1 cellular context compared by ENCODE assay signal in genomic region chr2:43051316-43051715, GRCh38.
TF ChIP-seq lines count a peak whose summit lies in the region.

No MANE protein-coding gene starts in this region.

TF ChIP-seq in SK-N-SH, 30 proteins besides CTCF, POLR2A, EP300 and RAD21 (continued from another document):
- TF ChIP-seq, protein P1, sequence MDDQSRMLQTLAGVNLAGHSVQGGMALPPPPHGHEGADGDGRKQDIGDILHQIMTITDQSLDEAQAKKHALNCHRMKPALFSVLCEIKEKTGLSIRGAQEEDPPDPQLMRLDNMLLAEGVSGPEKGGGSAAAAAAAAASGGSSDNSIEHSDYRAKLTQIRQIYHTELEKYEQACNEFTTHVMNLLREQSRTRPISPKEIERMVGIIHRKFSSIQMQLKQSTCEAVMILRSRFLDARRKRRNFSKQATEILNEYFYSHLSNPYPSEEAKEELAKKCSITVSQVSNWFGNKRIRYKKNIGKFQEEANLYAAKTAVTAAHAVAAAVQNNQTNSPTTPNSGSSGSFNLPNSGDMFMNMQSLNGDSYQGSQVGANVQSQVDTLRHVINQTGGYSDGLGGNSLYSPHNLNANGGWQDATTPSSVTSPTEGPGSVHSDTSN (IDR thresholded peaks at IDR 0.05): peak; percentile 63
- TF ChIP-seq FOSL2 (IDR thresholded peaks at IDR 0.05; ENCODE audit: borderline replicate concordance, low read depth): peak; percentile 87
- TF ChIP-seq MXI1 (IDR thresholded peaks at IDR 0.05; ENCODE audit: low read depth, low read length): no peak
- no peak for TF ChIP-seq RCOR1 (IDR thresholded peaks at IDR 0.05; ENCODE audit: low read length)
- TF ChIP-seq ELF1 (IDR thresholded peaks at IDR 0.05): no peak
- TF ChIP-seq, protein P2, sequence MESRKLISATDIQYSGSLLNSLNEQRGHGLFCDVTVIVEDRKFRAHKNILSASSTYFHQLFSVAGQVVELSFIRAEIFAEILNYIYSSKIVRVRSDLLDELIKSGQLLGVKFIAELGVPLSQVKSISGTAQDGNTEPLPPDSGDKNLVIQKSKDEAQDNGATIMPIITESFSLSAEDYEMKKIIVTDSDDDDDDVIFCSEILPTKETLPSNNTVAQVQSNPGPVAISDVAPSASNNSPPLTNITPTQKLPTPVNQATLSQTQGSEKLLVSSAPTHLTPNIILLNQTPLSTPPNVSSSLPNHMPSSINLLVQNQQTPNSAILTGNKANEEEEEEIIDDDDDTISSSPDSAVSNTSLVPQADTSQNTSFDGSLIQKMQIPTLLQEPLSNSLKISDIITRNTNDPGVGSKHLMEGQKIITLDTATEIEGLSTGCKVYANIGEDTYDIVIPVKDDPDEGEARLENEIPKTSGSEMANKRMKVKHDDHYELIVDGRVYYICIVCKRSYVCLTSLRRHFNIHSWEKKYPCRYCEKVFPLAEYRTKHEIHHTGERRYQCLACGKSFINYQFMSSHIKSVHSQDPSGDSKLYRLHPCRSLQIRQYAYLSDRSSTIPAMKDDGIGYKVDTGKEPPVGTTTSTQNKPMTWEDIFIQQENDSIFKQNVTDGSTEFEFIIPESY (IDR thresholded peaks at IDR 0.05; ENCODE audit: borderline replicate concordance, low read depth): no peak; the same call in 1 of the 2 replicates
- peak; percentile 66; the same call in 1 of the 2 replicates for TF ChIP-seq MAX (IDR thresholded peaks at IDR 0.05; ENCODE audit: low read depth)
- TF ChIP-seq JUND (IDR thresholded peaks at IDR 0.05): peak; percentile 74; the same call in 1 of the 2 replicates
- TF ChIP-seq FOXM1 (IDR thresholded peaks at IDR 0.05; ENCODE audit: low read depth): no peak
- TF ChIP-seq POLR2AphosphoS5 (IDR thresholded peaks at IDR 0.05; ENCODE audit: low read depth, low read length): no peak
- TF ChIP-seq NFIC (IDR thresholded peaks at IDR 0.05; ENCODE audit: borderline replicate concordance): peak; percentile 63; the same call in 1 of the 2 replicates
